ENCODE assay signal across 1 cellular context in genomic region chr3:15858547-15859506, GRCh38.
TF ChIP-seq lines count a peak whose summit lies in the region.

No MANE protein-coding gene starts in this region.

TF ChIP-seq in HepG2, 621 proteins besides CTCF, POLR2A, EP300 and RAD21 (continued from another document and continues in another):
- TF ChIP-seq POGK (CRISPR knock-in tag; conservative IDR thresholded peaks at IDR 0.05) (peak; percentile 76), SIX4 (CRISPR knock-in tag; IDR thresholded peaks at IDR 0.05) (no peak), YY1 (IDR thresholded peaks at IDR 0.05; ENCODE audit: insufficient read depth, insufficient replicate concordance, low read depth, low read length) (no peak), FOSL2 (CRISPR knock-in tag; IDR thresholded peaks at IDR 0.05) (peak; percentile 31; the same call in 1 of the 2 replicates), SRY (CRISPR knock-in tag; IDR thresholded peaks at IDR 0.05) (no peak), ZSCAN5A (CRISPR knock-in tag; IDR thresholded peaks at IDR 0.05; ENCODE audit: borderline replicate concordance) (no peak), ZNF572 (CRISPR knock-in tag; IDR thresholded peaks at IDR 0.05) (no peak), ISX (CRISPR knock-in tag; conservative IDR thresholded peaks at IDR 0.05) (peak; percentile 71; the same call in 1 of the 2 replicates), ZNF280B (CRISPR knock-in tag; IDR thresholded peaks at IDR 0.05; ENCODE audit: borderline replicate concordance) (peak; percentile 62; the same call in 1 of the 2 replicates), CSRNP2 (CRISPR knock-in tag; conservative IDR thresholded peaks at IDR 0.05; ENCODE audit: low read depth) (no peak), MLXIP (CRISPR knock-in tag; IDR thresholded peaks at IDR 0.05; ENCODE audit: borderline replicate concordance) (no peak), ZBTB7B (CRISPR knock-in tag; IDR thresholded peaks at IDR 0.05) (peak; percentile 87), PAWR (CRISPR knock-in tag; IDR thresholded peaks at IDR 0.05; ENCODE audit: borderline replicate concordance) (no peak), RFX5 (IDR thresholded peaks at IDR 0.05; ENCODE audit: low read depth, low read length) (peak; percentile 79), THYN1 (CRISPR knock-in tag; IDR thresholded peaks at IDR 0.05; ENCODE audit: borderline replicate concordance, low read depth) (no peak), HMGA1 (CRISPR knock-in tag; conservative IDR thresholded peaks at IDR 0.05) (no peak), SATB2 (CRISPR knock-in tag; IDR thresholded peaks at IDR 0.05) (peak; percentile 42; the same call in 1 of the 2 replicates), ZNF143 (CRISPR knock-in tag; IDR thresholded peaks at IDR 0.05) (no peak), ETS1 (CRISPR knock-in tag; IDR thresholded peaks at IDR 0.05) (no peak), FOXA3 (CRISPR knock-in tag; IDR thresholded peaks at IDR 0.05) (peak; percentile 73), TSC22D2 (CRISPR knock-in tag; IDR thresholded peaks at IDR 0.05; ENCODE audit: borderline replicate concordance) (no peak), TBX2 (CRISPR knock-in tag; IDR thresholded peaks at IDR 0.05; ENCODE audit: borderline replicate concordance) (peak; percentile 85), REL (CRISPR knock-in tag; conservative IDR thresholded peaks at IDR 0.05) (no peak), ZBTB38 (CRISPR knock-in tag; IDR thresholded peaks at IDR 0.05) (peak; percentile 78; the same call in 1 of the 2 replicates), AKAP8 (CRISPR knock-in tag; IDR thresholded peaks at IDR 0.05) (peak; percentile 63; the same call in 1 of the 2 replicates), GPN1 (CRISPR knock-in tag; IDR thresholded peaks at IDR 0.05; ENCODE audit: borderline replicate concordance) (no peak), SP5 (CRISPR knock-in tag; IDR thresholded peaks at IDR 0.05; ENCODE audit: borderline replicate concordance, low read depth) (peak; percentile 50; the same call in 1 of the 2 replicates), TP53 (CRISPR knock-in tag; conservative IDR thresholded peaks at IDR 0.05) (no peak), GFI1 (CRISPR knock-in tag; IDR thresholded peaks at IDR 0.05; ENCODE audit: borderline replicate concordance) (no peak), ZSCAN30 (CRISPR knock-in tag; IDR thresholded peaks at IDR 0.05) (no peak), ZNF274 (CRISPR knock-in tag; IDR thresholded peaks at IDR 0.05) (0 out of 2 replicates have a peak, but pooled peaks have one; percentile 17), SYNCRIP (IDR thresholded peaks at IDR 0.05; ENCODE audit: insufficient read depth, low read depth, low read length) (no peak), RXRA (CRISPR knock-in tag; IDR thresholded peaks at IDR 0.05) (peak; percentile 98), MIER3 (CRISPR knock-in tag; IDR thresholded peaks at IDR 0.05; ENCODE audit: borderline replicate concordance) (0 out of 2 replicates have a peak, but pooled peaks have one; percentile 66), ADNP (CRISPR knock-in tag; IDR thresholded peaks at IDR 0.05) (no peak), FUBP1 (CRISPR knock-in tag; IDR thresholded peaks at IDR 0.05; ENCODE audit: borderline replicate concordance) (no peak), ZNF652 (CRISPR knock-in tag; IDR thresholded peaks at IDR 0.05; ENCODE audit: borderline replicate concordance, low read depth) (0 out of 2 replicates have a peak, but pooled peaks have one; percentile 37), SMARCE1 (IDR thresholded peaks at IDR 0.05; ENCODE audit: borderline replicate concordance) (no peak), ZBTB37 (CRISPR knock-in tag; IDR thresholded peaks at IDR 0.05) (no peak), SAP130 (CRISPR knock-in tag; IDR thresholded peaks at IDR 0.05; ENCODE audit: low read depth) (peak; percentile 95), REPIN1 (CRISPR knock-in tag; IDR thresholded peaks at IDR 0.05; ENCODE audit: borderline replicate concordance, low read depth) (0 out of 2 replicates have a peak, but pooled peaks have one; percentile 60), ZNF773 (CRISPR knock-in tag; IDR thresholded peaks at IDR 0.05; ENCODE audit: borderline replicate concordance) (0 out of 2 replicates have a peak, but pooled peaks have one; percentile 23), JUND (CRISPR knock-in tag; IDR thresholded peaks at IDR 0.05) (0 out of 2 replicates have a peak, but pooled peaks have one; percentile 32), ZKSCAN5 (CRISPR knock-in tag; IDR thresholded peaks at IDR 0.05) (no peak), ZNF574 (CRISPR knock-in tag; IDR thresholded peaks at IDR 0.05) (peak; percentile 80), ZMYM3 (CRISPR knock-in tag; IDR thresholded peaks at IDR 0.05) (peak; percentile 52), ZNF282 (IDR thresholded peaks at IDR 0.05; ENCODE audit: partially characterized antibody) (no peak)
